8 cellular contexts compared by ENCODE assay signal in the genomic region with DNA sequence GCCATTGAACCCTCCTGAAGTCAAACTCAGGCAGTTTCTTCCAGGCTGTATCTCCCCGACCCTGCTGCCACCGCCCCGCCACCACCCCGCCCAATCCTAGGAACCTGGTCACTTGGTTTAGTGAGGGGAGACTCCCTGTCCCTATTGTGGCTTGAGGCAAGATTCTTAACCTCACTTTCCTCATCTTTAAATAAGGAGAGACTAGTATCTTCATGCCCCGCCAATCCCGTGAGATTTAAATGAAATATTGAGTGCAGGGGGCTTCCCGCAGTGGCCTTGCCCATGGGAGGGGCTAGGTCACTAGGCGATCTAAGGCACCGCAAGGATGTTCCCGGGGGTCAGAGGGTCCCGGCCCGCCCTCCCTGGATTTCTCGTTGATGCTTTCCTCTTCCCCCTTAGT. TPM values are rescaled to one million over a fixed set of nuclear protein-coding genes. Genes with fewer than 3 reads are reported as not detected.
A peak's percentile ranks its signal among the peaks of the same experiment; 100 is the strongest.
DNase-seq lines count a peak whose midpoint lies in the region; ATAC-seq and TF ChIP-seq lines count a peak whose summit lies in the region.
"Had no signal": no experiment of that assay in that cellular context is flagged by ENCODE, and none has a peak within 500 bp of the region (broad histone marks: within the 10 kb centered on the region; RNA-seq: fewer than 3 reads in every experiment).

No MANE protein-coding gene starts in this region.

- intact Hi-C loops in activated CD8-positive, alpha-beta T cell treated with anti-CD3 and anti-CD28 coated beads for 36 hours (cut with micrococcal nuclease): no loop called here

- no peak for DNase-seq in activated CD8-positive, alpha-beta T cell treated with anti-CD3 and anti-CD28 coated beads for 36 hours
- no peak for DNase-seq in activated CD8-positive, alpha-beta T cell treated with anti-CD3 and anti-CD28 coated beads, Interleukin-2, amount 10 ng/mL, durations not matched to agents 7 days and 5 days
- no peak for DNase-seq in iPS DF 6.9 (ENCODE audit: low read depth, low spot score)
- DNase-seq in suprapubic skin (ENCODE audit: low spot score in 2 of 2): no peak
- DNase-seq in NCI-H1048 (lab: John Stamatoyannopoulos, UW): no peak
- DNase-seq: left ventricle myocardium superior had no signal

- H3K9me3 Mint-ChIP-seq in activated CD8-positive, alpha-beta T cell treated with anti-CD3 and anti-CD28 coated beads for 36 hours: no peaks in the 10 kb centered on the region
- H3K9me3 Mint-ChIP-seq in activated CD8-positive, alpha-beta T cell treated with anti-CD3 and anti-CD28 coated beads, Interleukin-2, amount 10 ng/mL, durations not matched to agents 7 days and 5 days (ENCODE audit: insufficient read depth): no peaks in the 10 kb centered on the region

- H3K4me3 ChIP-seq in iPS DF 6.9 (ENCODE audit: low read length): peak overlapping the region; percentile 97; the same call in 1 of the 2 replicates
- peak overlapping the region; percentile 81 for H3K4me3 ChIP-seq in suprapubic skin

- peak overlapping the region; percentile 38 for H3K4me3 Mint-ChIP-seq in activated CD8-positive, alpha-beta T cell treated with anti-CD3 and anti-CD28 coated beads for 36 hours
- no peak overlapping the region for H3K4me3 Mint-ChIP-seq in activated CD8-positive, alpha-beta T cell treated with anti-CD3 and anti-CD28 coated beads, Interleukin-2, amount 10 ng/mL, durations not matched to agents 7 days and 5 days

- H3K27ac ChIP-seq in iPS DF 6.9 (ENCODE audit: low read length): no peak overlapping the region
- no peak overlapping the region for H3K27ac ChIP-seq in suprapubic skin

- POLR2A ChIA-PET in activated CD8-positive, alpha-beta T cell treated with anti-CD3 and anti-CD28 coated beads for 36 hours (lab: Charles Lee): no interaction called here
- POLR2A ChIA-PET in activated CD8-positive, alpha-beta T cell treated with anti-CD3 and anti-CD28 coated beads, Interleukin-2, amount 10 ng/mL, durations not matched to agents 7 days and 5 days (lab: Charles Lee): no interaction called here

- TF ChIP-seq CTCF in activated CD8-positive, alpha-beta T cell treated with anti-CD3 and anti-CD28 coated beads for 36 hours (IDR thresholded peaks at IDR 0.05): no peak
- TF ChIP-seq CTCF in suprapubic skin (IDR thresholded peaks at IDR 0.05): no peak

- no peaks in the 10 kb centered on the region for H3K9me3 ChIP-seq in iPS DF 6.9 (ENCODE audit: control insufficient read depth, insufficient read depth, low read length)
- no peaks in the 10 kb centered on the region for H3K9me3 ChIP-seq in suprapubic skin

- no peak for TF ChIP-seq EP300 in suprapubic skin (IDR thresholded peaks at IDR 0.05)

- no peak for ATAC-seq in activated CD8-positive, alpha-beta T cell treated with anti-CD3 and anti-CD28 coated beads for 36 hours
- ATAC-seq in activated CD8-positive, alpha-beta T cell treated with anti-CD3 and anti-CD28 coated beads, Interleukin-2, amount 10 ng/mL, durations not matched to agents 7 days and 5 days: no peak
- ATAC-seq in GM19023 (IDR thresholded peaks at IDR 0.05; ENCODE audit: unreplicated experiment): no peak

- H3K27me3 Mint-ChIP-seq in activated CD8-positive, alpha-beta T cell treated with anti-CD3 and anti-CD28 coated beads for 36 hours: peaks cover 23% of the 10 kb centered on the region
- H3K27me3 Mint-ChIP-seq in activated CD8-positive, alpha-beta T cell treated with anti-CD3 and anti-CD28 coated beads, Interleukin-2, amount 10 ng/mL, durations not matched to agents 7 days and 5 days (ENCODE audit: low read depth): peaks cover 47% of the 10 kb centered on the region

- WGBS in iPS DF 6.9 (ENCODE audit: insufficient coverage, insufficient read length): no CpG with 5 or more reads among the region's 13 CpGs
- WGBS in suprapubic skin: 21% methylated on average over 13 of the region's 13 CpGs

- CTCF ChIA-PET in activated CD8-positive, alpha-beta T cell treated with anti-CD3 and anti-CD28 coated beads for 36 hours (lab: Charles Lee): interaction anchor here (1.3 kb wide), 1 partner anchor 87 kb away, joined by 3 read pairs; no protein-coding TSS in a partner anchor
- CTCF ChIA-PET in activated CD8-positive, alpha-beta T cell treated with anti-CD3 and anti-CD28 coated beads, Interleukin-2, amount 10 ng/mL, durations not matched to agents 7 days and 5 days (lab: Charles Lee): no interaction called here

- no peaks in the 10 kb centered on the region for H3K36me3 ChIP-seq in iPS DF 6.9 (ENCODE audit: control insufficient read depth, insufficient read depth, low read length)
- no peaks in the 10 kb centered on the region for H3K36me3 ChIP-seq in suprapubic skin

- H3K36me3 Mint-ChIP-seq in activated CD8-positive, alpha-beta T cell treated with anti-CD3 and anti-CD28 coated beads for 36 hours (ENCODE audit: low read depth): no peaks in the 10 kb centered on the region
- H3K36me3 Mint-ChIP-seq in activated CD8-positive, alpha-beta T cell treated with anti-CD3 and anti-CD28 coated beads, Interleukin-2, amount 10 ng/mL, durations not matched to agents 7 days and 5 days (ENCODE audit: low read depth): peaks cover 2% of the 10 kb centered on the region

- H3K27ac Mint-ChIP-seq in activated CD8-positive, alpha-beta T cell treated with anti-CD3 and anti-CD28 coated beads for 36 hours: no peak overlapping the region
- H3K27ac Mint-ChIP-seq in activated CD8-positive, alpha-beta T cell treated with anti-CD3 and anti-CD28 coated beads, Interleukin-2, amount 10 ng/mL, durations not matched to agents 7 days and 5 days: no peak overlapping the region

- TF ChIP-seq POLR2A in suprapubic skin (IDR thresholded peaks at IDR 0.05): no peak

- peaks cover 2% of the 10 kb centered on the region for H3K4me1 ChIP-seq in iPS DF 6.9 (ENCODE audit: control insufficient read depth, insufficient read depth, low read length)
- H3K4me1 ChIP-seq in suprapubic skin: peaks cover 29% of the 10 kb centered on the region

- 0 out of 2 replicates have a peak, but pooled peaks cover 1% of the 10 kb centered on the region for H3K27me3 ChIP-seq in iPS DF 6.9 (ENCODE audit: control insufficient read depth, insufficient read depth, low read length)
- H3K27me3 ChIP-seq in suprapubic skin: peaks cover 44% of the 10 kb centered on the region

- H3K4me1 Mint-ChIP-seq in activated CD8-positive, alpha-beta T cell treated with anti-CD3 and anti-CD28 coated beads for 36 hours (ENCODE audit: low read depth): peaks cover 3% of the 10 kb centered on the region
- H3K4me1 Mint-ChIP-seq in activated CD8-positive, alpha-beta T cell treated with anti-CD3 and anti-CD28 coated beads, Interleukin-2, amount 10 ng/mL, durations not matched to agents 7 days and 5 days (ENCODE audit: low read depth): peaks cover 11% of the 10 kb centered on the region

RNA-seq across cellular contexts. Expression of a gene that starts 1.0 kb away (rescaled TPM):
- total RNA-seq in activated CD8-positive, alpha-beta T cell treated with anti-CD3 and anti-CD28 coated beads for 36 hours: under 1 TPM; 0.18 to 0.27 TPM
- total RNA-seq in activated CD8-positive, alpha-beta T cell treated with anti-CD3 and anti-CD28 coated beads, Interleukin-2, amount 10 ng/mL, durations not matched to agents 7 days and 5 days: not detected
- 10 to 100 TPM; 21.9 to 51.1 (median 41.5) TPM for total RNA-seq in suprapubic skin
- total RNA-seq: chondrocyte had no signal

RNA-seq across cellular contexts. Expression of a gene that starts 34.2 kb away (rescaled TPM):
- under 1 TPM; 0.16 to 0.38 TPM for total RNA-seq in activated CD8-positive, alpha-beta T cell treated with anti-CD3 and anti-CD28 coated beads for 36 hours
- total RNA-seq in activated CD8-positive, alpha-beta T cell treated with anti-CD3 and anti-CD28 coated beads, Interleukin-2, amount 10 ng/mL, durations not matched to agents 7 days and 5 days: not detected
- total RNA-seq in suprapubic skin: 10 to 100 TPM in 3 of 4 donors, 1 to 10 TPM in 1; 7.9 to 41.7 (median 28.4) TPM

RNA-seq across cellular contexts. Expression of a gene that starts 37.7 kb away (rescaled TPM):
- 100 to 1,000 TPM in 1 of 2 experiments, 10 to 100 TPM in 1; 97.0 to 103 TPM for total RNA-seq in activated CD8-positive, alpha-beta T cell treated with anti-CD3 and anti-CD28 coated beads for 36 hours
- total RNA-seq in activated CD8-positive, alpha-beta T cell treated with anti-CD3 and anti-CD28 coated beads, Interleukin-2, amount 10 ng/mL, durations not matched to agents 7 days and 5 days: 10 to 100 TPM; 85.1 to 91.2 TPM
- total RNA-seq in suprapubic skin: 10 to 100 TPM; 34.1 to 65.2 (median 46.5) TPM

RNA-seq across cellular contexts. Expression of a gene that starts 45.5 kb away (rescaled TPM):
- total RNA-seq in activated CD8-positive, alpha-beta T cell treated with anti-CD3 and anti-CD28 coated beads for 36 hours: not detected
- total RNA-seq in activated CD8-positive, alpha-beta T cell treated with anti-CD3 and anti-CD28 coated beads, Interleukin-2, amount 10 ng/mL, durations not matched to agents 7 days and 5 days: not detected
- total RNA-seq in suprapubic skin: not detected
- total RNA-seq: chondrocyte had no signal

RNA-seq across cellular contexts. Expression of a gene that starts 53.4 kb away (rescaled TPM):
- total RNA-seq in activated CD8-positive, alpha-beta T cell treated with anti-CD3 and anti-CD28 coated beads for 36 hours: not detected
- not detected for total RNA-seq in activated CD8-positive, alpha-beta T cell treated with anti-CD3 and anti-CD28 coated beads, Interleukin-2, amount 10 ng/mL, durations not matched to agents 7 days and 5 days
- total RNA-seq in suprapubic skin: 100 to 1,000 TPM in 3 of 4 donors, 10 to 100 TPM in 1; 72.3 to 233 (median 198) TPM

Comparison
In these comparisons a context has a peak if more than half of its experiments do, and no peak if none do; other contexts are left out.
1. RNA of a gene that starts 1.0 kb away (total RNA-seq): 21.9 to 51.1 TPM in suprapubic skin; 0.18 to 0.27 TPM in activated CD8-positive, alpha-beta T cell treated with anti-CD3 and anti-CD28 coated beads for 36 hours and not detected in activated CD8-positive, alpha-beta T cell treated with anti-CD3 and anti-CD28 coated beads, Interleukin-2, amount 10 ng/mL, durations not matched to agents 7 days and 5 days; every median in the first group is over 10 times any median in the second.
2. RNA of a gene that starts 34.2 kb away (total RNA-seq): 7.9 to 41.7 TPM in suprapubic skin; 0.16 to 0.38 TPM in activated CD8-positive, alpha-beta T cell treated with anti-CD3 and anti-CD28 coated beads for 36 hours and not detected in activated CD8-positive, alpha-beta T cell treated with anti-CD3 and anti-CD28 coated beads, Interleukin-2, amount 10 ng/mL, durations not matched to agents 7 days and 5 days; every median in the first group is over 4 times any median in the second.